ENCODE assay signal across 11 cellular contexts in genomic region chr3:23808525-23808924, GRCh38. TPM values are rescaled to one million over a fixed set of nuclear protein-coding genes. Genes with fewer than 3 reads are reported as not detected.
DNase-seq lines count a peak whose midpoint lies in the region; ATAC-seq and TF ChIP-seq lines count a peak whose summit lies in the region.
"Had no signal": no experiment of that assay in that cellular context is flagged by ENCODE, and none has a peak within 500 bp of the region (broad histone marks: within the 10 kb centered on the region; RNA-seq: fewer than 3 reads in every experiment).

No MANE protein-coding gene starts in this region.

- no peak for TF ChIP-seq CTCF in Panc1 (IDR thresholded peaks at IDR 0.05)

- no peaks in the 10 kb centered on the region for H3K27me3 ChIP-seq in Panc1 (ENCODE audit: control insufficient read depth, insufficient read depth, low read length)
- no peaks in the 10 kb centered on the region for H3K27me3 ChIP-seq in effector memory CD4-positive, alpha-beta T cell (replicated peaks; ENCODE audit: control insufficient read depth, insufficient read depth, low read length, poor library complexity, severe bottlenecking)
- H3K27me3 ChIP-seq: heart right ventricle had no signal

- peaks cover 41% of the 10 kb centered on the region for H3K36me3 Mint-ChIP-seq in activated CD4-positive, alpha-beta T cell treated with anti-CD3 and anti-CD28 coated beads, Interleukin-2, amount 10 ng/mL, durations not matched to agents 7 days and 5 days (ENCODE audit: low read depth)
- H3K36me3 Mint-ChIP-seq in stimulated activated memory B cell treated with anti-CD40 and anti-IgM and Interleukin-4, amounts not matched to agents 10 μg/mL and 1 μg/mL and 100 μg/mL, for 72 hours: peaks cover 21% of the 10 kb centered on the region

- H3K4me3 ChIP-seq in Panc1 (ENCODE audit: low read depth in 2 of 2, low read length in 2 of 2): peak overlapping the region; percentile 63 to 73
- no peak overlapping the region for H3K4me3 ChIP-seq in effector memory CD4-positive, alpha-beta T cell (ENCODE audit: insufficient read depth, low read depth, low read length, poor library complexity, severe bottlenecking)

- H3K4me1 ChIP-seq in Panc1 (ENCODE audit: control insufficient read depth, insufficient read depth, low read length): peaks cover 39% of the 10 kb centered on the region
- peaks cover 17% of the 10 kb centered on the region for H3K4me1 ChIP-seq in effector memory CD4-positive, alpha-beta T cell (ENCODE audit: control insufficient read depth, insufficient read depth, low read length, poor library complexity, severe bottlenecking)

- H3K9me3 Mint-ChIP-seq in activated CD4-positive, alpha-beta T cell treated with anti-CD3 and anti-CD28 coated beads, Interleukin-2, amount 10 ng/mL, durations not matched to agents 7 days and 5 days: no peaks in the 10 kb centered on the region
- H3K9me3 Mint-ChIP-seq in stimulated activated memory B cell treated with anti-CD40 and anti-IgM and Interleukin-4, amounts not matched to agents 10 μg/mL and 1 μg/mL and 100 μg/mL, for 72 hours: no peaks in the 10 kb centered on the region

- CTCF ChIA-PET in activated CD4-positive, alpha-beta T cell treated with anti-CD3 and anti-CD28 coated beads, Interleukin-2, amount 10 ng/mL, durations not matched to agents 7 days and 5 days (lab: Charles Lee): interaction anchor here (1.4 kb wide), 1 partner anchor 11 kb away, joined by 5 read pairs; no protein-coding TSS in a partner anchor
- CTCF ChIA-PET in Panc1 (lab: Charles Lee): no interaction called here

- in situ Hi-C loops in Panc1 (cut with HindIII; ENCODE audit: low pct_unique_long_range_greater_than_20kb, low sequenced_read_pairs): no loop called here

- peak overlapping the region; percentile 8 for H3K4me3 Mint-ChIP-seq in activated CD4-positive, alpha-beta T cell treated with anti-CD3 and anti-CD28 coated beads, Interleukin-2, amount 10 ng/mL, durations not matched to agents 7 days and 5 days
- peak overlapping the region; percentile 97 for H3K4me3 Mint-ChIP-seq in stimulated activated memory B cell treated with anti-CD40 and anti-IgM and Interleukin-4, amounts not matched to agents 10 μg/mL and 1 μg/mL and 100 μg/mL, for 72 hours

- H3K27ac ChIP-seq in Panc1 (ENCODE audit: low read length) (peak overlapping the region; percentile 96), epithelial cell of prostate (peak overlapping the region; percentile 73)
- no peak overlapping the region for H3K27ac ChIP-seq in effector memory CD4-positive, alpha-beta T cell (ENCODE audit: insufficient read depth, low read length, poor library complexity, severe bottlenecking)

- POLR2A ChIA-PET in activated CD4-positive, alpha-beta T cell treated with anti-CD3 and anti-CD28 coated beads, Interleukin-2, amount 10 ng/mL, durations not matched to agents 7 days and 5 days (lab: Charles Lee): no interaction called here
- POLR2A ChIA-PET in Panc1 (lab: Charles Lee): interaction anchor here (0.6 kb wide), 1 partner anchor 9 kb away, joined by 3 read pairs; no protein-coding TSS in a partner anchor

- no peak for ATAC-seq in Panc1
- no peak for ATAC-seq in stimulated activated memory B cell treated with anti-CD40 and anti-IgM and Interleukin-4, amounts not matched to agents 10 μg/mL and 1 μg/mL and 100 μg/mL, for 72 hours
- ATAC-seq: heart right ventricle had no signal

- intact Hi-C loops in Panc1 (cut with micrococcal nuclease; ENCODE audit: unreplicated experiment): loop anchor here (10.0 kb wide), 1 partner anchor 144 kb away; no protein-coding TSS in a partner anchor

- no peak for DNase-seq in activated CD4-positive, alpha-beta T cell treated with anti-CD3 and anti-CD28 coated beads, Interleukin-2, amount 10 ng/mL, durations not matched to agents 7 days and 5 days
- DNase-seq in activated CD4-positive, alpha-beta T cell treated with anti-CD3 and anti-CD28 coated beads, Interleukin-2, amount 50 U/mL, for 4 hours: no peak
- DNase-seq in Panc1 (ENCODE audit: low read depth, low spot score): no peak
- DNase-seq in epithelial cell of prostate (ENCODE audit: low read depth, low spot score): no peak
- no peak for DNase-seq in effector memory CD4-positive, alpha-beta T cell
- no peak for DNase-seq in NCI-H524 treated with DMSO at 0.1 percent for 48 hours (lab: John Stamatoyannopoulos, UW)
- DNase-seq in stimulated activated CD4-positive, alpha-beta T cell treated with anti-CD3 and anti-CD28 coated beads, Interleukin-12 subunit alpha, Interleukin-12 subunit beta, amount 100 ng/mL, for 4 hours: no peak
- DNase-seq: heart right ventricle, NCI-H1694 treated with DMSO at 0.1 percent for 48 hours, T1000 had no signal

- H3K27me3 Mint-ChIP-seq in activated CD4-positive, alpha-beta T cell treated with anti-CD3 and anti-CD28 coated beads, Interleukin-2, amount 10 ng/mL, durations not matched to agents 7 days and 5 days: peaks cover 15% of the 10 kb centered on the region
- H3K27me3 Mint-ChIP-seq in stimulated activated memory B cell treated with anti-CD40 and anti-IgM and Interleukin-4, amounts not matched to agents 10 μg/mL and 1 μg/mL and 100 μg/mL, for 72 hours: no peaks in the 10 kb centered on the region

- no TSS peak for BruUV-seq in Panc1 (replicated peaks; lab: Mats Ljungman, UMichigan)

- peaks cover 58% of the 10 kb centered on the region for H3K4me1 Mint-ChIP-seq in activated CD4-positive, alpha-beta T cell treated with anti-CD3 and anti-CD28 coated beads, Interleukin-2, amount 10 ng/mL, durations not matched to agents 7 days and 5 days
- H3K4me1 Mint-ChIP-seq in stimulated activated memory B cell treated with anti-CD40 and anti-IgM and Interleukin-4, amounts not matched to agents 10 μg/mL and 1 μg/mL and 100 μg/mL, for 72 hours: peaks cover 69% of the 10 kb centered on the region

- no peaks in the 10 kb centered on the region for H3K9me3 ChIP-seq in Panc1 (ENCODE audit: control insufficient read depth, insufficient read depth, low read depth, low read length)
- H3K9me3 ChIP-seq in effector memory CD4-positive, alpha-beta T cell (ENCODE audit: control insufficient read depth, low read length): no peaks in the 10 kb centered on the region
- H3K9me3 ChIP-seq: heart right ventricle had no signal

- no peak overlapping the region for H3K27ac Mint-ChIP-seq in activated CD4-positive, alpha-beta T cell treated with anti-CD3 and anti-CD28 coated beads, Interleukin-2, amount 10 ng/mL, durations not matched to agents 7 days and 5 days
- H3K27ac Mint-ChIP-seq in stimulated activated memory B cell treated with anti-CD40 and anti-IgM and Interleukin-4, amounts not matched to agents 10 μg/mL and 1 μg/mL and 100 μg/mL, for 72 hours: peak overlapping the region; percentile 98

- peaks cover 8% of the 10 kb centered on the region; the same call in 1 of the 2 replicates for H3K36me3 ChIP-seq in Panc1 (ENCODE audit: control insufficient read depth, insufficient read depth, low read length)
- no peaks in the 10 kb centered on the region for H3K36me3 ChIP-seq in effector memory CD4-positive, alpha-beta T cell (ENCODE audit: control insufficient read depth, insufficient read depth, low read length)

RNA-seq across cellular contexts. Expression of gene UBE2E1, which starts 2.8 kb away (rescaled TPM):
- total RNA-seq in activated CD4-positive, alpha-beta T cell treated with anti-CD3 and anti-CD28 coated beads, Interleukin-2, amount 10 ng/mL, durations not matched to agents 7 days and 5 days: 10 to 100 TPM; 65.5 to 66.1 TPM
- total RNA-seq in Panc1 (2021; ENCODE audit: unreplicated experiment): 127 TPM
- polyA plus RNA-seq in Panc1 (2012; ENCODE audit: insufficient read length): 103 TPM
